ENCODE assay signal across 8 cellular contexts in genomic region chr2:39778775-39779751, GRCh38. TPM values are rescaled to one million over a fixed set of nuclear protein-coding genes. Genes with fewer than 3 reads are reported as not detected.
DNase-seq lines count a peak whose midpoint lies in the region; ATAC-seq, FAIRE-seq and TF ChIP-seq lines count a peak whose summit lies in the region.

A gene with protein sequence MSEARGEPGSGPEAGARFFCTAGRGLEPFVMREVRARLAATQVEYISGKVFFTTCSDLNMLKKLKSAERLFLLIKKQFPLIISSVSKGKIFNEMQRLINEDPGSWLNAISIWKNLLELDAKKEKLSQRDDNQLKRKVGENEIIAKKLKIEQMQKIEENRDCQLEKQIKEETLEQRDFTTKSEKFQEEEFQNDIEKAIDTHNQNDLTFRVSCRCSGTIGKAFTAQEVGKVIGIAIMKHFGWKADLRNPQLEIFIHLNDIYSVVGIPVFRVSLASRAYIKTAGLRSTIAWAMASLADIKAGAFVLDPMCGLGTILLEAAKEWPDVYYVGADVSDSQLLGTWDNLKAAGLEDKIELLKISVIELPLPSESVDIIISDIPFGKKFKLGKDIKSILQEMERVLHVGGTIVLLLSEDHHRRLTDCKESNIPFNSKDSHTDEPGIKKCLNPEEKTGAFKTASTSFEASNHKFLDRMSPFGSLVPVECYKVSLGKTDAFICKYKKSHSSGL (minus strand): TSS chr2:39779258. CDS start chr2:39779239, 19 bp downstream.

- H3K9me3 Mint-ChIP-seq in HFFc6, result no peaks in the 10 kb centered on the region

- H3K27ac ChIP-seq in prostate gland, result peak within 1 kb of the TSS; percentile 79 to 87

- TF ChIP-seq CTCF in GM12865 (IDR thresholded peaks at IDR 0.05; ENCODE audit: insufficient read depth, low read depth, low read length, missing control alignments) (no peak), HFFc6 (IDR thresholded peaks at IDR 0.05) (no peak), NB4 (IDR thresholded peaks at IDR 0.05; ENCODE audit: low read depth, low read length) (no peak), prostate gland (IDR thresholded peaks at IDR 0.05) (no peak)

- H3K4me1 Mint-ChIP-seq in HFFc6 (ENCODE audit: low read depth), result peaks cover 69% of the 10 kb centered on the region

- 2% methylated on average over 50 of the region's 58 CpGs for WGBS in prostate gland

- ATAC-seq in left ventricle myocardium superior, result peak; percentile 94

- peak; percentile 79 for FAIRE-seq in urothelium cell line (lab: Jason Lieb, UNC)

- H3K4me1 ChIP-seq in prostate gland (replicated peaks), result no peaks in the 10 kb centered on the region

- H3K36me3 Mint-ChIP-seq in HFFc6 (ENCODE audit: low read depth), result peaks cover 26% of the 10 kb centered on the region

- H3K4me3 ChIP-seq in GM12865 (ENCODE audit: low read depth, low read length) (peak within 1 kb of the TSS; percentile 89), NB4 (ENCODE audit: low read depth, low read length) (peak within 1 kb of the TSS; percentile 87), prostate gland (peak within 1 kb of the TSS; percentile 69 to 92)

- TF ChIP-seq POLR2A in NB4 (IDR thresholded peaks at IDR 0.05; ENCODE audit: extremely low read depth, insufficient read length) (peak; percentile 83), prostate gland (IDR thresholded peaks at IDR 0.05) (peak; percentile 55)

- intact Hi-C loops in left ventricle myocardium superior (cut with micrococcal nuclease), result no loop called here
- intact Hi-C loops in prostate gland (cut with DNase I), result no loop called here

- no peaks in the 10 kb centered on the region for H3K9me3 ChIP-seq in prostate gland

- peak within 1 kb of the TSS; percentile 96 for H3K4me3 Mint-ChIP-seq in HFFc6

- no peaks in the 10 kb centered on the region for H3K27me3 Mint-ChIP-seq in HFFc6 (ENCODE audit: insufficient read depth)

- DNase-seq in GM12865 (ENCODE audit: low read depth) (peak; percentile 88), HFFc6 (peak; percentile 39), NB4 (ENCODE audit: low read depth) (peak; percentile 86), T-helper 1 cell (peak; percentile 12 to 81 (median 25)), amniotic epithelial cell (ENCODE audit: low read depth) (peak; percentile 66), left ventricle myocardium superior (peak; percentile 89), prostate gland (ENCODE audit: low spot score) (peak; percentile 53), urothelium cell line (ENCODE audit: low spot score) (peak; percentile 90)

- no peaks in the 10 kb centered on the region for H3K36me3 ChIP-seq in prostate gland

- H3K27me3 ChIP-seq in prostate gland (replicated peaks; ENCODE audit: insufficient read depth), result no peaks in the 10 kb centered on the region

- H3K27ac Mint-ChIP-seq in HFFc6, result peak within 1 kb of the TSS; percentile 85

RNA-seq across cellular contexts. Expression of the gene that starts here (rescaled TPM):
- 1 to 10 TPM; 5.2 to 7.1 (median 6.1) TPM for total RNA-seq in HFFc6 (2021; fragmentation: NEBNext Ultra II Directional; extraction: Animal tissue kit (Norgen Biotek cat#: 25700))
- 5.9 TPM for total RNA-seq in left ventricle myocardium superior
- total RNA-seq in prostate gland, result 10 to 100 TPM; 16.7 to 17.0 TPM

Comparison
In these comparisons a context has a peak if more than half of its experiments do, and no peak if none do; other contexts are left out.
1. Peak in every context shown above with its lines: DNase-seq, ATAC-seq, H3K4me3 ChIP-seq and H3K27ac ChIP-seq.
2. DNase-seq: peak in every context shown above with its lines; median percentile 90 in urothelium cell line; 89 in left ventricle myocardium superior; 88 in GM12865; 86 in NB4; 66 in amniotic epithelial cell; 53 in prostate gland; 39 in HFFc6; 25 in T-helper 1 cell.